Comparison of ENCODE assay signal across 16 cellular contexts in the genomic region with DNA sequence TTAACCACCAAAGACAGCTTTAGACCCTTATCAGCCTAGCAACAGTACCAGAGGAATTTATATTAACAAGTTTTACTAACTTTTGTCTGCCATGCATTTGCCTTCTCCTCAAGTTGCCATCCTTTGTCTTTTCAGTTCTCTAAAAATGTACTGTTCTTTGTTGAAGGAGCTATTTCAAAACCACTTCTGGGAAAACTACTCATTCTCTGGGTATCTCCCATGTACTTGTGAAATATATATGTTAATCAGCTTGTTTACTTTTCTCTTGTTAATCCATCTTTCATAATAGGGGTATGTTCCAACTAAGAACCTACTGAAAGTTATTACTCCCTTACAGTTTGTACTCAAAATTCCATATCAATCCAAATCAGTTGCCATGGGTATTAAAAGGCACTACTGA. TPM values are rescaled to one million over a fixed set of nuclear protein-coding genes. Genes with fewer than 3 reads are reported as not detected.
DNase-seq lines count a peak whose midpoint lies in the region; ATAC-seq, FAIRE-seq and TF ChIP-seq lines count a peak whose summit lies in the region.
"Had no signal": no experiment of that assay in that cellular context is flagged by ENCODE, and none has a peak within 500 bp of the region (broad histone marks: within the 10 kb centered on the region; RNA-seq: fewer than 3 reads in every experiment).

No MANE protein-coding gene starts in this region.

- POLR2A ChIA-PET in HepG2 (lab: Yijun Ruan, JAX): no interaction called here

- CTCF ChIA-PET in HepG2 (lab: Yijun Ruan, JAX; ENCODE audit: low intra/inter-chr PET ratio, low total read pairs): no interaction called here

- no peaks in the 10 kb centered on the region for H3K9me3 ChIP-seq in right lobe of liver
- no peaks in the 10 kb centered on the region for H3K9me3 ChIP-seq in HepG2 (ENCODE audit: low read length)
- H3K9me3 ChIP-seq in upper lobe of right lung: no peaks in the 10 kb centered on the region
- H3K9me3 ChIP-seq in uterus: no peaks in the 10 kb centered on the region
- H3K9me3 ChIP-seq in body of pancreas: no peaks in the 10 kb centered on the region
- H3K9me3 ChIP-seq: heart left ventricle, psoas muscle, SJCRH30 had no signal

- intact Hi-C loops in right lobe of liver (cut with DNase I): no loop called here
- intact Hi-C loops in HepG2 (cut with micrococcal nuclease; ENCODE audit: unreplicated experiment): loop anchor here (5.0 kb wide), 1 partner anchor 283 kb away; no protein-coding TSS in a partner anchor
- intact Hi-C loops in upper lobe of right lung (cut with DNase I): no loop called here
- intact Hi-C loops in uterus (cut with DNase I; ENCODE audit: low total_unique reads): no loop called here
- intact Hi-C loops in body of pancreas (cut with DNase I): no loop called here

- in situ Hi-C loops in HepG2 (cut with HindIII; ENCODE audit: extremely low pct_ligation_motif_present, low pct_unique_long_range_greater_than_20kb): no loop called here

- H3K4me1 ChIP-seq in right lobe of liver: peaks cover 0 to 19% (median 2%) of the 10 kb centered on the region in 4 donors
- H3K4me1 ChIP-seq in HepG2 (ENCODE audit: insufficient read depth, low read length): peaks cover 5% of the 10 kb centered on the region; the same call in 1 of the 2 replicates
- H3K4me1 ChIP-seq in upper lobe of right lung: peaks cover 41% of the 10 kb centered on the region
- H3K4me1 ChIP-seq in uterus: no peaks in the 10 kb centered on the region
- no peaks in the 10 kb centered on the region for H3K4me1 ChIP-seq in body of pancreas

- H3K27ac ChIP-seq in right lobe of liver: no peak overlapping the region
- H3K27ac ChIP-seq in HepG2 (ENCODE audit: extremely low read length, insufficient read depth, low read length): no peak overlapping the region
- H3K27ac ChIP-seq in upper lobe of right lung: peak overlapping the region; percentile 26
- no peak overlapping the region for H3K27ac ChIP-seq in uterus
- H3K27ac ChIP-seq in body of pancreas: no peak overlapping the region
- H3K27ac ChIP-seq: psoas muscle, SJCRH30 had no signal

- TF ChIP-seq EP300 in HepG2 (IDR thresholded peaks at IDR 0.05; ENCODE audit: low read depth in 2 of 2, low read length in 2 of 2) (no peak), HepG2 (CRISPR knock-in tag; IDR thresholded peaks at IDR 0.05; ENCODE audit: borderline replicate concordance) (no peak)

- H3K27me3 ChIP-seq in right lobe of liver: no peaks in the 10 kb centered on the region
- H3K27me3 ChIP-seq in HepG2 (ENCODE audit: control insufficient read depth in 1 of 2, insufficient read depth in 2 of 2, low read length in 2 of 2): no peaks in the 10 kb centered on the region
- no peaks in the 10 kb centered on the region for H3K27me3 ChIP-seq in upper lobe of right lung
- no peaks in the 10 kb centered on the region for H3K27me3 ChIP-seq in uterus
- no peaks in the 10 kb centered on the region for H3K27me3 ChIP-seq in body of pancreas
- H3K27me3 ChIP-seq: heart left ventricle, SJCRH30 had no signal

- ATAC-seq in right lobe of liver (peak in 3 of 4 donors; percentile 28 to 40 (median 37)), HepG2 (no peak), upper lobe of right lung (peak; percentile 23), body of pancreas (no peak)
- ATAC-seq: K562, psoas muscle had no signal

- H3K36me3 ChIP-seq in right lobe of liver: no peaks in the 10 kb centered on the region
- H3K36me3 ChIP-seq in HepG2 (replicated peaks in 1 of 2; ENCODE audit: control insufficient read depth in 1 of 2, insufficient read depth in 2 of 2, low read length in 2 of 2): no peaks in the 10 kb centered on the region
- H3K36me3 ChIP-seq in upper lobe of right lung: no peaks in the 10 kb centered on the region
- no peaks in the 10 kb centered on the region for H3K36me3 ChIP-seq in uterus
- no peaks in the 10 kb centered on the region for H3K36me3 ChIP-seq in body of pancreas (replicated peaks in 1 of 2; ENCODE audit: insufficient read depth in 1 of 2, low read depth in 2 of 2)
- H3K36me3 ChIP-seq: heart left ventricle, SJCRH30 had no signal

- no peak for FAIRE-seq in HepG2 (lab: Jason Lieb, UNC)
- FAIRE-seq: K562 had no signal

- H2AFZ ChIP-seq in HepG2 (ENCODE audit: low read length): no peak overlapping the region

- DNase-seq in right lobe of liver (no peak), HepG2 (ENCODE audit: low spot score) (no peak), OCI-M1 (lab: John Stamatoyannopoulos, UW) (peak; percentile 38), fibroblast of pulmonary artery (ENCODE audit: low read depth) (peak; percentile 86), upper lobe of right lung (no peak), uterus (no peak), hepatic stellate cell (ENCODE audit: low spot score) (no peak), body of pancreas (no peak)
- DNase-seq: activated gamma-delta T cell; CD4-positive, alpha-beta memory T cell; cortex of kidney; H7; heart left ventricle; psoas muscle; SJCRH30 had no signal

- TF ChIP-seq CTCF in right lobe of liver (IDR thresholded peaks at IDR 0.05): no peak
- no peak for TF ChIP-seq CTCF in HepG2 (CRISPR knock-in tag; IDR thresholded peaks at IDR 0.05)
- no peak for TF ChIP-seq CTCF in fibroblast of pulmonary artery (IDR thresholded peaks at IDR 0.05; ENCODE audit: low read length, missing control alignments)
- no peak for TF ChIP-seq CTCF in upper lobe of right lung (IDR thresholded peaks at IDR 0.05)
- TF ChIP-seq CTCF in uterus (IDR thresholded peaks at IDR 0.05): no peak
- TF ChIP-seq CTCF in body of pancreas (IDR thresholded peaks at IDR 0.05): no peak

- H3K79me2 ChIP-seq in HepG2 (ENCODE audit: insufficient read depth, low read length): no peaks in the 10 kb centered on the region

- BruUV-seq in HepG2 (replicated peaks; lab: Mats Ljungman, UMichigan): no TSS peak

- H3K4me2 ChIP-seq in HepG2 (ENCODE audit: low read depth, low read length): no peak overlapping the region

- no peaks in the 10 kb centered on the region for H4K20me1 ChIP-seq in HepG2 (ENCODE audit: insufficient read depth, low read length)

- H3K4me3 ChIP-seq in right lobe of liver (no peak overlapping the region), HepG2 (replicated peaks in 1 of 3; ENCODE audit: insufficient read depth in 1 of 3, low read depth in 2 of 3, low read length in 3 of 3) (no peak overlapping the region), fibroblast of pulmonary artery (replicated peaks; ENCODE audit: low read depth, low read length) (peak overlapping the region; percentile 43), upper lobe of right lung (no peak overlapping the region), uterus (no peak overlapping the region), body of pancreas (no peak overlapping the region)
- H3K4me3 ChIP-seq: K562, psoas muscle, SJCRH30 had no signal

- TF ChIP-seq RAD21 in HepG2 (CRISPR knock-in tag; IDR thresholded peaks at IDR 0.05): no peak

- TF ChIP-seq POLR2A in right lobe of liver (IDR thresholded peaks at IDR 0.05) (no peak), HepG2 (IDR thresholded peaks at IDR 0.05; ENCODE audit: insufficient read depth in 1 of 2, low read depth in 2 of 2, low read length in 2 of 2) (no peak), uterus (IDR thresholded peaks at IDR 0.05) (no peak), body of pancreas (IDR thresholded peaks at IDR 0.05) (no peak)

- no peak overlapping the region for H3K9ac ChIP-seq in HepG2 (ENCODE audit: insufficient read depth, low read depth, low read length)

TF ChIP-seq in HepG2, 621 proteins besides CTCF, POLR2A, EP300 and RAD21 (continues in another document):
- TF ChIP-seq, protein P1, sequence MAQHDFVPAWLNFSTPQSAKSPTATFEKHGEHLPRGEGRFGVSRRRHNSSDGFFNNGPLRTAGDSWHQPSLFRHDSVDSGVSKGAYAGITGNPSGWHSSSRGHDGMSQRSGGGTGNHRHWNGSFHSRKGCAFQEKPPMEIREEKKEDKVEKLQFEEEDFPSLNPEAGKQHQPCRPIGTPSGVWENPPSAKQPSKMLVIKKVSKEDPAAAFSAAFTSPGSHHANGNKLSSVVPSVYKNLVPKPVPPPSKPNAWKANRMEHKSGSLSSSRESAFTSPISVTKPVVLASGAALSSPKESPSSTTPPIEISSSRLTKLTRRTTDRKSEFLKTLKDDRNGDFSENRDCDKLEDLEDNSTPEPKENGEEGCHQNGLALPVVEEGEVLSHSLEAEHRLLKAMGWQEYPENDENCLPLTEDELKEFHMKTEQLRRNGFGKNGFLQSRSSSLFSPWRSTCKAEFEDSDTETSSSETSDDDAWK (CRISPR knock-in tag; IDR thresholded peaks at IDR 0.05): no peak
- no peak for TF ChIP-seq ZBTB8A (CRISPR knock-in tag; IDR thresholded peaks at IDR 0.05; ENCODE audit: borderline replicate concordance, low read depth)
- TF ChIP-seq ZNF564 (CRISPR knock-in tag; IDR thresholded peaks at IDR 0.05): no peak
- TF ChIP-seq RORA (CRISPR knock-in tag; IDR thresholded peaks at IDR 0.05): no peak
- no peak for TF ChIP-seq IKZF4 (CRISPR knock-in tag; IDR thresholded peaks at IDR 0.05; ENCODE audit: borderline replicate concordance, low read depth, not compliant biosample characterization)

RNA-seq across cellular contexts. Expression of a gene that starts 16.3 kb away (rescaled TPM):
- total RNA-seq in right lobe of liver (10 to 100 TPM; 25.2 to 74.4 (median 40.0) TPM), HepG2 (2016; rRNA removed; fragmentation: Illumina TruSeq; extraction: Trizol) (3.4 and 3.8 TPM in 2 replicates), upper lobe of right lung (82.7 TPM), uterus (10 to 100 TPM; 30.9 to 66.6 (median 48.2) TPM), body of pancreas (10 to 100 TPM; 13.8 to 17.1 TPM)
- total RNA-seq in HepG2 (2016; cell fraction: cytosol; rRNA removed; fragmentation: Illumina TruSeq; extraction: Trizol; ENCODE audit: low read depth): 0.30 and 0.79 TPM in 2 replicates
- 3.4 and 3.7 TPM in 2 replicates for total RNA-seq in HepG2 (2016; cell fraction: insoluble cytoplasmic fraction; rRNA removed; fragmentation: Illumina TruSeq; extraction: Trizol)
- 0.65 and 0.93 TPM in 2 replicates for total RNA-seq in HepG2 (2016; cell fraction: membrane; rRNA removed; fragmentation: Illumina TruSeq; extraction: Trizol)
- 6.6 and 8.7 TPM in 2 replicates for total RNA-seq in HepG2 (2016; cell fraction: nucleus; rRNA removed; fragmentation: Illumina TruSeq; extraction: Trizol)
- polyA plus RNA-seq in HepG2 (2011; rRNA removed): 1.3 and 1.9 TPM in 2 replicates
- 0.71 and 1.7 TPM in 2 replicates for polyA plus RNA-seq in HepG2 (2011; cell fraction: cytosol; rRNA removed)
- 0.85 and 1.5 TPM in 2 replicates for polyA plus RNA-seq in HepG2 (2011; cell fraction: nucleus; rRNA removed)
- 3.0 and 4.7 TPM in 2 replicates for polyA plus RNA-seq in HepG2 (2012)
- 0.05 TPM in 2 replicates for polyA plus RNA-seq in HepG2 (2016; cell fraction: cytosol; fragmentation: Illumina TruSeq; extraction: Trizol; ENCODE audit: low read depth)
- 2.0 and 2.5 TPM in 2 replicates for polyA plus RNA-seq in HepG2 (2016; cell fraction: insoluble cytoplasmic fraction; fragmentation: Illumina TruSeq; extraction: Trizol; ENCODE audit: low read depth)
- polyA plus RNA-seq in HepG2 (2016; cell fraction: membrane; fragmentation: Illumina TruSeq; extraction: Trizol; ENCODE audit: low read depth): 0.40 and 0.43 TPM in 2 replicates
- 1.2 and 1.4 TPM in 2 replicates for polyA plus RNA-seq in HepG2 (2016; cell fraction: nucleus; fragmentation: Illumina TruSeq; extraction: Trizol; ENCODE audit: insufficient read depth, low read depth)
- 5.7 and 22.6 TPM in 2 replicates for polyA minus RNA-seq in HepG2 (2011; rRNA and poly(A)+ RNA removed; ENCODE audit: low replicate concordance)
- polyA minus RNA-seq in HepG2 (2011; cell fraction: cytosol; rRNA and poly(A)+ RNA removed): 1.6 and 3.3 TPM in 2 replicates
- polyA minus RNA-seq in HepG2 (2011; cell fraction: nucleus; rRNA and poly(A)+ RNA removed): 24.5 and 31.8 TPM in 2 replicates

Comparison
In these comparisons a context has a peak if more than half of its experiments do, and no peak if none do; other contexts are left out.
1. ATAC-seq: peak in right lobe of liver (3 of 4) and upper lobe of right lung (single experiment); none in HepG2 (single experiment) and body of pancreas (single experiment).
2. DNase-seq: peak in OCI-M1 (single experiment) and fibroblast of pulmonary artery (single experiment); none in right lobe of liver (0 of 3), HepG2 (single experiment), upper lobe of right lung (single experiment), uterus (0 of 2), hepatic stellate cell (single experiment) and body of pancreas (0 of 4).